25 cellular contexts compared by ENCODE assay signal in genomic region chr5:16140417-16140816, GRCh38.
A peak's percentile ranks its signal among the peaks of the same experiment; 100 is the strongest.
DNase-seq lines count a peak whose midpoint lies in the region; ATAC-seq and TF ChIP-seq lines count a peak whose summit lies in the region.
"Had no signal": no experiment of that assay in that cellular context is flagged by ENCODE, and none has a peak within 500 bp of the region (broad histone marks: within the 10 kb centered on the region; RNA-seq: fewer than 3 reads in every experiment).

No MANE protein-coding gene starts in this region.

- H3K4me3 ChIP-seq in DND-41 (ENCODE audit: low read depth in 1 of 2, low read length in 2 of 2) (no peak overlapping the region), brain microvascular endothelial cell (ENCODE audit: low read depth, low read length) (no peak overlapping the region)

- no peaks in the 10 kb centered on the region for H3K4me1 Mint-ChIP-seq in stimulated activated naive CD8-positive, alpha-beta T cell treated with anti-CD3 and anti-CD28 coated beads, Interleukin-15, amount 100 ng/mL, for 72 hours
- H3K4me1 Mint-ChIP-seq: CD4-positive, alpha-beta memory T cell had no signal

- in situ Hi-C loops in brain microvascular endothelial cell (cut with HindIII; ENCODE audit: low pct_ligation_motif_present, low sequenced_read_pairs) = no loop called here

- H3K9ac ChIP-seq in DND-41 (ENCODE audit: low read depth, low read length) = no peak overlapping the region

- DNase-seq in DND-41 = peak; percentile 8
- DNase-seq in HS-27A (ENCODE audit: low read depth) = peak; percentile 76
- DNase-seq in MV-4-11 (lab: John Stamatoyannopoulos, UW) = peak; percentile 47
- DNase-seq in brain microvascular endothelial cell = no peak
- DNase-seq in cortex of kidney (lab: John Stamatoyannopoulos, UW) = no peak
- DNase-seq in COLO668 (lab: John Stamatoyannopoulos, UW; ENCODE audit: unreplicated experiment) = no peak
- no peak for DNase-seq in stimulated activated naive CD8-positive, alpha-beta T cell treated with anti-CD3 and anti-CD28 coated beads, Interleukin-15, amount 100 ng/mL, for 72 hours
- DNase-seq: AML-193; C1 segment of cervical spinal cord; CD4-positive, alpha-beta memory T cell; DMS 273 treated with DMSO at 0.1 percent for 48 hours; DMS79; KBM-7; MM.1S; NCI-H1092; NCI-H1436; NCI-H187; NCI-H2081 treated with DMSO at 0.1 percent for 48 hours; NCI-H2171 treated with DMSO at 0.1 percent for 48 hours; NCI-H345; NCI-H510A treated with DMSO at 0.1 percent for 48 hours; NCI-H748 treated with DMSO at 0.1 percent for 48 hours; PC-3 had no signal

- peaks cover 19% of the 10 kb centered on the region for H3K9me3 ChIP-seq in DND-41 (ENCODE audit: insufficient read depth, low read length, severe bottlenecking)

- no peak overlapping the region for H3K4me2 ChIP-seq in DND-41 (ENCODE audit: insufficient read depth, low read length)

- peaks cover 6 to 15% of the 10 kb centered on the region in 2 donors for H3K9me3 Mint-ChIP-seq in stimulated activated naive CD8-positive, alpha-beta T cell treated with anti-CD3 and anti-CD28 coated beads, Interleukin-15, amount 100 ng/mL, for 72 hours

- H3K27ac ChIP-seq in DND-41 (ENCODE audit: low read length) (no peak overlapping the region), brain microvascular endothelial cell (peak overlapping the region; percentile 42)
- H3K27ac ChIP-seq: HL-60 had no signal

- H3K4me3 Mint-ChIP-seq in stimulated activated naive CD8-positive, alpha-beta T cell treated with anti-CD3 and anti-CD28 coated beads, Interleukin-15, amount 100 ng/mL, for 72 hours = no peak overlapping the region
- H3K4me3 Mint-ChIP-seq: CD4-positive, alpha-beta memory T cell had no signal

- H2AFZ ChIP-seq in DND-41 (ENCODE audit: low read depth, low read length) = no peak overlapping the region

- peaks cover 8% of the 10 kb centered on the region for H3K27me3 Mint-ChIP-seq in stimulated activated naive CD8-positive, alpha-beta T cell treated with anti-CD3 and anti-CD28 coated beads, Interleukin-15, amount 100 ng/mL, for 72 hours
- H3K27me3 Mint-ChIP-seq: CD4-positive, alpha-beta memory T cell had no signal

- H3K27me3 ChIP-seq in DND-41 (ENCODE audit: insufficient read depth, low read length, poor library complexity) (no peaks in the 10 kb centered on the region), brain microvascular endothelial cell (replicated peaks) (no peaks in the 10 kb centered on the region)

- no peak overlapping the region for H3K27ac Mint-ChIP-seq in stimulated activated naive CD8-positive, alpha-beta T cell treated with anti-CD3 and anti-CD28 coated beads, Interleukin-15, amount 100 ng/mL, for 72 hours
- H3K27ac Mint-ChIP-seq: CD4-positive, alpha-beta memory T cell had no signal

- TF ChIP-seq CTCF in DND-41 (IDR thresholded peaks at IDR 0.05; ENCODE audit: borderline replicate concordance, extremely low read depth, low read length, poor library complexity, severe bottlenecking) (no peak), brain microvascular endothelial cell (IDR thresholded peaks at IDR 0.05; ENCODE audit: low read depth, low read length, missing control alignments) (no peak)

- ATAC-seq in DND-41 (ENCODE audit: insufficient read depth, low read depth) = peak; percentile 84
- ATAC-seq in stimulated activated naive CD8-positive, alpha-beta T cell treated with anti-CD3 and anti-CD28 coated beads, Interleukin-15, amount 100 ng/mL, for 72 hours = no peak
- ATAC-seq: PC-3, SK-N-SH treated with all-trans-retinoic acid at 6 μM for 48 hours had no signal

- no peaks in the 10 kb centered on the region for H3K36me3 ChIP-seq in DND-41 (ENCODE audit: insufficient read depth, low read length)
- no peaks in the 10 kb centered on the region for H3K36me3 ChIP-seq in brain microvascular endothelial cell (replicated peaks)

- no peaks in the 10 kb centered on the region for H3K79me2 ChIP-seq in DND-41 (ENCODE audit: insufficient read depth, low read length)

- H4K20me1 ChIP-seq in DND-41 (ENCODE audit: insufficient read depth, low read length) = no peaks in the 10 kb centered on the region

- peaks cover 20% of the 10 kb centered on the region for H3K4me1 ChIP-seq in DND-41 (ENCODE audit: insufficient read depth, low read length)

Comparison
In these comparisons a context has a peak if more than half of its experiments do, and no peak if none do; other contexts are left out.
1. DNase-seq: peak in DND-41 (single experiment), HS-27A (single experiment) and MV-4-11 (single experiment); none in brain microvascular endothelial cell (single experiment), cortex of kidney (single experiment), COLO668 (single experiment) and stimulated activated naive CD8-positive, alpha-beta T cell treated with anti-CD3 and anti-CD28 coated beads, Interleukin-15, amount 100 ng/mL, for 72 hours (0 of 2).